10 cellular contexts compared by ENCODE assay signal in the genomic region with DNA sequence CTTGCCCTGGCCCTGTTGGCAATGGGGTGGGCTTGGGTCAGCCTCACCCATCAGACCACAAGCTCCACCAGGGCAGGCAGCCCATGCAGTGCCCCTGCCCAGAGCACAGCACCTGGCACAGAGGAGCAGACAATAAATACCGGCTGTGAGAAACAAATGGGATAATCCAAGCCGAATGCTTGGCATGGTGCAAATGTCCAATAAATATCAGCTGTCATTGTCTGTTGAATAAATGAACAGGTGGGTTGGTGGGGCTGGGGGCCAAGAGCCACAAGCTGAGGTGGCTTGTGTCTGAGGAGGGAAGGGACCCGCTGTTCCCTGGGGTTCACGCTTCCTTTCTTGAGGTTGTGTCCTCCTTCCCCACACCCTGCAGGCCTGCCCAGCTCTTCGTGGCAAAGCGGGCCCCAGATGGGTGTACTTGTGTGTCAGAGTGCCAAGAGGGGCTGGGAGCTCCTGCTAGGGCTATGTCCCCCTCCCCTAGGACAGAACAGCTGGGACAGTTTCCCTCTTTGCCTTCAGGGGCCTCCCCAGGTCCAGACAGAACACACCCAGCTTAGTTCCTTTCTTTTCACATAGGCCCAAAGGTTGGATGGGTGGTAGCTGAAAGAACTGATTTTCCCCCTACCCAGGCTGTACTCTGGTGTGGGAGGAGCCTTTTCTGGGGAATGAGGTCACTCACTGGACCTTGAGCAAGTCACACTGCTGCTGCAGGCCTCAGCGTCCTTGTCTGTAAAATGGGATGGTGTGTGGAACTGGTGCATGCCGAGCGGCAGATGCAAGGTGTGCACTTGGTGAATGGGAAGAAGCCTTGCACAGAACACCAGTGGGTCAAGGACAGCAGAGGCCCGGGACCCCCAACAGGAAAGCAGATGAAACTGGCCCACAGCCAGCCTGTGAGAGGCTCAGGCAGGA. TPM values are rescaled to one million over a fixed set of nuclear protein-coding genes. Genes with fewer than 3 reads are reported as not detected.
DNase-seq lines count a peak whose midpoint lies in the region; ATAC-seq, FAIRE-seq and TF ChIP-seq lines count a peak whose summit lies in the region.
"Had no signal": no experiment of that assay in that cellular context is flagged by ENCODE, and none has a peak within 500 bp of the region (broad histone marks: within the 10 kb centered on the region; RNA-seq: fewer than 3 reads in every experiment).

No MANE protein-coding gene starts in this region.

- TF ChIP-seq EP300 in HepG2 (IDR thresholded peaks at IDR 0.05; ENCODE audit: low read depth in 2 of 2, low read length in 2 of 2) = no peak
- TF ChIP-seq EP300 in HepG2 (CRISPR knock-in tag; IDR thresholded peaks at IDR 0.05; ENCODE audit: borderline replicate concordance) = no peak

- H3K4me3 ChIP-seq in HepG2 (replicated peaks in 1 of 3; ENCODE audit: insufficient read depth in 1 of 3, low read depth in 2 of 3, low read length in 3 of 3) = no peak overlapping the region
- H3K4me3 ChIP-seq in right lobe of liver = no peak overlapping the region
- H3K4me3 ChIP-seq in iPS-20b (ENCODE audit: low read length) = no peak overlapping the region

- no peak overlapping the region for H3K27ac ChIP-seq in HepG2 (ENCODE audit: extremely low read length, insufficient read depth, low read length)
- H3K27ac ChIP-seq in right lobe of liver = no peak overlapping the region
- H3K27ac ChIP-seq in iPS-20b (ENCODE audit: low read length) = no peak overlapping the region
- H3K27ac ChIP-seq: suprapubic skin had no signal

- H3K36me3 ChIP-seq in HepG2 (replicated peaks in 1 of 2; ENCODE audit: control insufficient read depth in 1 of 2, insufficient read depth in 2 of 2, low read length in 2 of 2) (peaks cover 1 to 11% of the 10 kb centered on the region in 2 experiments; a peak in 3 of 5 replicates), right lobe of liver (no peaks in the 10 kb centered on the region), iPS-20b (ENCODE audit: insufficient read depth, low read depth, low read length) (no peaks in the 10 kb centered on the region)
- H3K36me3 ChIP-seq: BE2C had no signal

- no peak overlapping the region for H3K4me2 ChIP-seq in HepG2 (ENCODE audit: low read depth, low read length)

- TSS peak; percentile 36 for BruUV-seq in HepG2 (replicated peaks; lab: Mats Ljungman, UMichigan)

- H4K20me1 ChIP-seq in HepG2 (ENCODE audit: insufficient read depth, low read length) = no peaks in the 10 kb centered on the region

- H3K9me3 ChIP-seq in HepG2 (ENCODE audit: low read length) (no peaks in the 10 kb centered on the region), right lobe of liver (no peaks in the 10 kb centered on the region), iPS-20b (ENCODE audit: insufficient read depth, low read depth, low read length) (no peaks in the 10 kb centered on the region)
- H3K9me3 ChIP-seq: BE2C, suprapubic skin had no signal

- H3K9ac ChIP-seq in HepG2 (ENCODE audit: insufficient read depth, low read depth, low read length) = no peak overlapping the region
- H3K9ac ChIP-seq in iPS-20b (ENCODE audit: low read depth, low read length) = peak overlapping the region; percentile 56; the same call in 1 of the 2 replicates

- no peaks in the 10 kb centered on the region for H3K79me2 ChIP-seq in HepG2 (ENCODE audit: insufficient read depth, low read length)

- no peak for TF ChIP-seq CTCF in HepG2 (CRISPR knock-in tag; IDR thresholded peaks at IDR 0.05)
- TF ChIP-seq CTCF in right lobe of liver (IDR thresholded peaks at IDR 0.05) = no peak

- POLR2A ChIA-PET in HepG2 (lab: Yijun Ruan, JAX) = interaction anchor here (1.2 to 2.1 kb wide), 3 partner anchors 12 to 31 kb away, joined by 3 to 11 read pairs (median 4); no protein-coding TSS in a partner anchor

- TF ChIP-seq POLR2A in HepG2 (IDR thresholded peaks at IDR 0.05; ENCODE audit: insufficient read depth in 1 of 2, low read depth in 2 of 2, low read length in 2 of 2) = no peak
- no peak for TF ChIP-seq POLR2A in right lobe of liver (IDR thresholded peaks at IDR 0.05)

- ATAC-seq in HepG2 (no peak), right lobe of liver (no peak), GM19467 (IDR thresholded peaks at IDR 0.05; ENCODE audit: unreplicated experiment) (no peak)

- H3K27me3 ChIP-seq in HepG2 (ENCODE audit: control insufficient read depth in 1 of 2, insufficient read depth in 2 of 2, low read length in 2 of 2) (peaks cover 0 to 9% of the 10 kb centered on the region in 2 experiments; a peak in 1 of 5 replicates), right lobe of liver (no peaks in the 10 kb centered on the region), iPS-20b (ENCODE audit: insufficient read depth, low read length) (no peaks in the 10 kb centered on the region)
- H3K27me3 ChIP-seq: BE2C, suprapubic skin had no signal

- H2AFZ ChIP-seq in HepG2 (ENCODE audit: low read length) = no peak overlapping the region

- intact Hi-C loops in HepG2 (cut with micrococcal nuclease; ENCODE audit: unreplicated experiment) = no loop called here
- intact Hi-C loops in right lobe of liver (cut with DNase I) = no loop called here

- DNase-seq in HepG2 (ENCODE audit: low spot score) (no peak), right lobe of liver (no peak), NCI-H69 (lab: John Stamatoyannopoulos, UW) (peak; percentile 58), NCI-H510A (lab: John Stamatoyannopoulos, UW) (no peak)
- DNase-seq in activated CD4-positive, CD25-positive, alpha-beta regulatory T cell treated with anti-CD3 and anti-CD28 coated beads, Interleukin-2, amount 50 U/mL, for 72 hours = no peak
- DNase-seq: T-helper 17 cell had no signal

- 93% methylated on average over 10 of the region's 10 CpGs for WGBS in HepG2 (ENCODE audit: low lambda C conversion rate)
- 80% methylated on average over 5 of the region's 10 CpGs for WGBS in right lobe of liver (ENCODE audit: insufficient coverage, low coverage, low lambda C conversion rate, missing lambda C conversion rate)

- no peak for TF ChIP-seq RAD21 in HepG2 (CRISPR knock-in tag; IDR thresholded peaks at IDR 0.05)

- CTCF ChIA-PET in HepG2 (lab: Yijun Ruan, JAX; ENCODE audit: low intra/inter-chr PET ratio, low total read pairs) = interaction anchor here (1.1 to 1.6 kb wide), 5 partner anchors 9 to 34 kb away, joined by 3 to 27 read pairs (median 4); no protein-coding TSS in a partner anchor

- H3K4me1 ChIP-seq in HepG2 (ENCODE audit: insufficient read depth, low read length) = peaks cover 7% of the 10 kb centered on the region; the same call in 1 of the 2 replicates
- H3K4me1 ChIP-seq in right lobe of liver = peaks cover 0 to 7% (median 0%) of the 10 kb centered on the region in 4 donors
- H3K4me1 ChIP-seq in iPS-20b (ENCODE audit: insufficient read depth, low read length) = peaks cover 4% of the 10 kb centered on the region; the same call in 1 of the 2 replicates

- no peak for FAIRE-seq in HepG2 (lab: Jason Lieb, UNC)

- in situ Hi-C loops in HepG2 (cut with HindIII; ENCODE audit: extremely low pct_ligation_motif_present, low pct_unique_long_range_greater_than_20kb) = no loop called here

TF ChIP-seq in HepG2, 621 proteins besides CTCF, POLR2A, EP300 and RAD21 (continues in another document):
- TF ChIP-seq NFKBIZ (CRISPR knock-in tag; IDR thresholded peaks at IDR 0.05) (no peak), DZIP1 (CRISPR knock-in tag; IDR thresholded peaks at IDR 0.05) (0 out of 2 replicates have a peak, but pooled peaks have one; percentile 18), ZMYM2 (CRISPR knock-in tag; IDR thresholded peaks at IDR 0.05) (0 out of 2 replicates have a peak, but pooled peaks have one; percentile 32), POGZ (CRISPR knock-in tag; IDR thresholded peaks at IDR 0.05) (no peak), ZFX (CRISPR knock-in tag; IDR thresholded peaks at IDR 0.05; ENCODE audit: low read depth) (no peak)

RNA-seq across cellular contexts. Expression of gene ARHGAP27, which starts 38.4 kb away (rescaled TPM):
- total RNA-seq in HepG2 (2016; rRNA removed; fragmentation: Illumina TruSeq; extraction: Trizol) (7.8 and 18.9 TPM in 2 replicates), right lobe of liver (1 to 10 TPM; 4.9 to 9.3 (median 6.8) TPM)
- total RNA-seq in HepG2 (2016; cell fraction: cytosol; rRNA removed; fragmentation: Illumina TruSeq; extraction: Trizol; ENCODE audit: low read depth) = 4.4 and 4.5 TPM in 2 replicates
- 6.7 and 19.6 TPM in 2 replicates for total RNA-seq in HepG2 (2016; cell fraction: insoluble cytoplasmic fraction; rRNA removed; fragmentation: Illumina TruSeq; extraction: Trizol)
- 5.4 and 5.6 TPM in 2 replicates for total RNA-seq in HepG2 (2016; cell fraction: membrane; rRNA removed; fragmentation: Illumina TruSeq; extraction: Trizol)
- 23.4 and 28.4 TPM in 2 replicates for total RNA-seq in HepG2 (2016; cell fraction: nucleus; rRNA removed; fragmentation: Illumina TruSeq; extraction: Trizol)
- 15.5 and 20.0 TPM in 2 replicates for polyA plus RNA-seq in HepG2 (2011; rRNA removed)
- 5.4 and 8.7 TPM in 2 replicates for polyA plus RNA-seq in HepG2 (2011; cell fraction: cytosol; rRNA removed)
- polyA plus RNA-seq in HepG2 (2011; cell fraction: nucleus; rRNA removed) = 141 and 178 TPM in 2 replicates
- 6.9 and 8.4 TPM in 2 replicates for polyA plus RNA-seq in HepG2 (2012)
- polyA plus RNA-seq in HepG2 (2016; cell fraction: cytosol; fragmentation: Illumina TruSeq; extraction: Trizol; ENCODE audit: low read depth) = 1.1 and 1.5 TPM in 2 replicates
- polyA plus RNA-seq in HepG2 (2016; cell fraction: insoluble cytoplasmic fraction; fragmentation: Illumina TruSeq; extraction: Trizol; ENCODE audit: low read depth) = 8.6 and 9.5 TPM in 2 replicates
- polyA plus RNA-seq in HepG2 (2016; cell fraction: membrane; fragmentation: Illumina TruSeq; extraction: Trizol; ENCODE audit: low read depth) = 2.5 and 2.7 TPM in 2 replicates
- polyA plus RNA-seq in HepG2 (2016; cell fraction: nucleus; fragmentation: Illumina TruSeq; extraction: Trizol; ENCODE audit: insufficient read depth, low read depth) = 67.3 and 73.4 TPM in 2 replicates
- polyA minus RNA-seq in HepG2 (2011; rRNA and poly(A)+ RNA removed; ENCODE audit: low replicate concordance) = 17.3 and 32.8 TPM in 2 replicates
- 4.6 and 4.8 TPM in 2 replicates for polyA minus RNA-seq in HepG2 (2011; cell fraction: cytosol; rRNA and poly(A)+ RNA removed)
- polyA minus RNA-seq in HepG2 (2011; cell fraction: nucleus; rRNA and poly(A)+ RNA removed) = 26.1 and 28.0 TPM in 2 replicates
